ENCODE assay signal across 23 cellular contexts in genomic region chr16:67448580-67448979, GRCh38. TPM values are rescaled to one million over a fixed set of nuclear protein-coding genes. Genes with fewer than 3 reads are reported as not detected.
A peak's percentile ranks its signal among the peaks of the same experiment; 100 is the strongest.
DNase-seq lines count a peak whose midpoint lies in the region; ATAC-seq and TF ChIP-seq lines count a peak whose summit lies in the region.
"Had no signal": no experiment of that assay in that cellular context is flagged by ENCODE, and none has a peak within 500 bp of the region (broad histone marks: within the 10 kb centered on the region; RNA-seq: fewer than 3 reads in every experiment).

No MANE protein-coding gene starts in this region.

- ATAC-seq in left ventricle myocardium superior (no peak), mucosa of descending colon (peak; percentile 56), HG02938 (IDR thresholded peaks at IDR 0.05; ENCODE audit: unreplicated experiment) (no peak), GM19467 (IDR thresholded peaks at IDR 0.05; ENCODE audit: unreplicated experiment) (no peak)
- ATAC-seq: GM23338 had no signal

- H3K27ac ChIP-seq in right atrium auricular region (peak overlapping the region; percentile 28 to 64), skeletal muscle tissue (ENCODE audit: low read depth, low read length) (peak overlapping the region; percentile 12), dorsolateral prefrontal cortex (no peak overlapping the region)

- peaks cover 0 to 87% of the 10 kb centered on the region in 2 donors for H3K4me1 ChIP-seq in right atrium auricular region
- peaks cover 96% of the 10 kb centered on the region for H3K4me1 ChIP-seq in mucosa of descending colon (ENCODE audit: low read depth)
- peaks cover 92 to 96% (median 93%) of the 10 kb centered on the region in 3 donors for H3K4me1 ChIP-seq in skeletal muscle tissue (ENCODE audit: control insufficient read depth in 3 of 3, insufficient read depth in 3 of 3, low read length in 3 of 3)
- H3K4me1 ChIP-seq: HAP-1 had no signal

- H3K9me3 ChIP-seq in right atrium auricular region (no peaks in the 10 kb centered on the region), mucosa of descending colon (no peaks in the 10 kb centered on the region), skeletal muscle tissue (ENCODE audit: control insufficient read depth in 3 of 3, low read length in 3 of 3) (no peaks in the 10 kb centered on the region)
- H3K9me3 ChIP-seq: HAP-1 had no signal

- H3K4me3 ChIP-seq in right atrium auricular region, result no peak overlapping the region
- H3K4me3 ChIP-seq in mucosa of descending colon, result no peak overlapping the region
- H3K4me3 ChIP-seq in skeletal muscle tissue (ENCODE audit: low read length in 3 of 3), result no peak overlapping the region
- no peak overlapping the region for H3K4me3 ChIP-seq in dorsolateral prefrontal cortex
- H3K4me3 ChIP-seq: GM23338, HAP-1 had no signal

- no peak overlapping the region for H3K9ac ChIP-seq in skeletal muscle tissue (ENCODE audit: low read depth in 1 of 3, low read length in 3 of 3)

- H3K36me3 ChIP-seq in right atrium auricular region, result peaks cover 21% of the 10 kb centered on the region
- H3K36me3 ChIP-seq in mucosa of descending colon (ENCODE audit: low read depth), result no peaks in the 10 kb centered on the region
- peaks cover 16 to 24% (median 17%) of the 10 kb centered on the region in 3 donors for H3K36me3 ChIP-seq in skeletal muscle tissue (ENCODE audit: control insufficient read depth in 3 of 3, insufficient read depth in 3 of 3, low read length in 3 of 3)
- H3K36me3 ChIP-seq: HAP-1 had no signal

- DNase-seq in right atrium auricular region (ENCODE audit: low spot score) (no peak), left ventricle myocardium superior (no peak), mucosa of descending colon (peak in 2 of 3 donors; percentile 67), NCI-H526 (lab: John Stamatoyannopoulos, UW) (no peak), dorsolateral prefrontal cortex (no peak)
- DNase-seq: AML-193; C1 segment of cervical spinal cord; Calu3; CD8-positive, alpha-beta memory T cell; Karpas-422; MV-4-11; NCI-H1105 treated with DMSO at 0.1 percent for 48 hours; NCI-H345 had no signal

- TF ChIP-seq CTCF in right atrium auricular region (IDR thresholded peaks at IDR 0.05), result no peak
- no peak for TF ChIP-seq CTCF in mucosa of descending colon (IDR thresholded peaks at IDR 0.05)
- TF ChIP-seq CTCF in dorsolateral prefrontal cortex (IDR thresholded peaks at IDR 0.05 in 54 of 56, conservative IDR thresholded peaks at IDR 0.05 in 2 of 56; ENCODE audit: low read depth in 1 of 56, partially characterized antibody in 56 of 56), result no peak

- H3K27me3 ChIP-seq in right atrium auricular region (no peaks in the 10 kb centered on the region), skeletal muscle tissue (ENCODE audit: control insufficient read depth in 3 of 3, insufficient read depth in 3 of 3, low read length in 3 of 3) (no peaks in the 10 kb centered on the region), dorsolateral prefrontal cortex (no peaks in the 10 kb centered on the region)

- intact Hi-C loops in left ventricle myocardium superior (cut with micrococcal nuclease), result no loop called here
- intact Hi-C loops in mucosa of descending colon (cut with DNase I, micrococcal nuclease), result no loop called here
- intact Hi-C loops in dorsolateral prefrontal cortex (cut with DNase I), result no loop called here

RNA-seq across cellular contexts. Expression of gene HSD11B2, which starts 17.7 kb away (rescaled TPM):
- total RNA-seq in right atrium auricular region, result not detected
- 0.89 TPM for total RNA-seq in left ventricle myocardium superior
- total RNA-seq in mucosa of descending colon, result 100 to 1,000 TPM; 322 to 765 (median 646) TPM
- total RNA-seq in skeletal muscle tissue, result 2.6 TPM
- 10 to 100 TPM in 24 of 120 experiments, 1 to 10 TPM in 89, under 1 TPM in 7; 0.58 to 24.5 (median 6.2) TPM for total RNA-seq in dorsolateral prefrontal cortex
- total RNA-seq: A172, Daoy, OCI-LY7 had no signal

RNA-seq across cellular contexts. Expression of gene ZDHHC1, which starts 32.3 kb away (rescaled TPM):
- 10 to 100 TPM in 1 of 2 donors, 1 to 10 TPM in 1; 8.9 to 11.8 TPM for total RNA-seq in right atrium auricular region
- total RNA-seq in left ventricle myocardium superior, result 3.5 TPM
- total RNA-seq in mucosa of descending colon, result 10 to 100 TPM in 1 of 3 donors, 1 to 10 TPM in 2; 9.2 to 12.3 (median 10.0) TPM
- total RNA-seq in skeletal muscle tissue, result 11.5 TPM
- 10 to 100 TPM in 81 of 120 experiments, 1 to 10 TPM in 39; 5.3 to 22.6 (median 11.7) TPM for total RNA-seq in dorsolateral prefrontal cortex
- total RNA-seq: OCI-LY7 had no signal

RNA-seq across cellular contexts. Expression of gene ATP6V0D1, which starts 32.4 kb away (rescaled TPM):
- total RNA-seq in right atrium auricular region (10 to 100 TPM; 79.7 to 95.7 TPM), left ventricle myocardium superior (66.6 TPM), mucosa of descending colon (100 to 1,000 TPM; 152 to 253 (median 228) TPM), skeletal muscle tissue (46.4 TPM), dorsolateral prefrontal cortex (100 to 1,000 TPM in 118 of 120 experiments, 10 to 100 TPM in 2; 97.6 to 219 (median 177) TPM)

RNA-seq across cellular contexts. Expression of gene AGRP, which starts 34.8 kb away (rescaled TPM):
- total RNA-seq in right atrium auricular region, result not detected
- total RNA-seq in left ventricle myocardium superior, result not detected
- total RNA-seq in mucosa of descending colon, result not detected
- not detected for total RNA-seq in skeletal muscle tissue
- 1 to 10 TPM in 2 of 120 experiments, under 1 TPM in 10, not detected in 108; 0.52 to 1.1 (median 0.72) TPM for total RNA-seq in dorsolateral prefrontal cortex
- total RNA-seq: A172; Calu3; CD8-positive, alpha-beta memory T cell; Daoy; GM23338; M059J; OCI-LY7; Right ventricle myocardium inferior had no signal

RNA-seq across cellular contexts. Expression of gene TPPP3, which starts 55.3 kb away (rescaled TPM):
- total RNA-seq in right atrium auricular region (10 to 100 TPM; 24.1 to 56.4 TPM), left ventricle myocardium superior (8.9 TPM), mucosa of descending colon (10 to 100 TPM in 1 of 3 donors, 1 to 10 TPM in 2; 3.8 to 23.8 (median 4.8) TPM), skeletal muscle tissue (135 TPM), dorsolateral prefrontal cortex (100 to 1,000 TPM in 32 of 120 experiments, 10 to 100 TPM in 88; 25.3 to 256 (median 73.1) TPM)
- total RNA-seq: CD8-positive, alpha-beta memory T cell; Daoy; OCI-LY7 had no signal

Comparison
In these comparisons a context has a peak if more than half of its experiments do, and no peak if none do; other contexts are left out.
1. DNase-seq: peak in mucosa of descending colon (2 of 3); none in right atrium auricular region (single experiment), left ventricle myocardium superior (single experiment), NCI-H526 (0 of 2) and dorsolateral prefrontal cortex (0 of 10).
2. H3K27ac ChIP-seq: peak in right atrium auricular region (2 of 2) and skeletal muscle tissue (single experiment); none in dorsolateral prefrontal cortex (0 of 59).
3. RNA of gene HSD11B2, which starts 17.7 kb away (total RNA-seq): 322 to 765 TPM in mucosa of descending colon; 0.58 to 24.5 TPM in dorsolateral prefrontal cortex, 2.6 TPM in skeletal muscle tissue (single experiment), 0.89 TPM in left ventricle myocardium superior (single experiment) and not detected in right atrium auricular region; every median in the first group is over 10 times any median in the second.